Comparison of ENCODE assay signal across 18 cellular contexts in genomic region chr6:136181858-136182257, GRCh38.
DNase-seq lines count a peak whose midpoint lies in the region; ATAC-seq and TF ChIP-seq lines count a peak whose summit lies in the region.
"Had no signal": no experiment of that assay in that cellular context is flagged by ENCODE, and none has a peak within 500 bp of the region (broad histone marks: within the 10 kb centered on the region; RNA-seq: fewer than 3 reads in every experiment).

No MANE protein-coding gene starts in this region.

- no peak overlapping the region for H3K4me3 Mint-ChIP-seq in CD14-positive monocyte
- H3K4me3 Mint-ChIP-seq: CD4-positive, alpha-beta memory T cell had no signal

- peak; percentile 39 for ATAC-seq in Right ventricle myocardium inferior
- ATAC-seq: K562, SK-N-SH treated with all-trans-retinoic acid at 6 μM for 48 hours had no signal

- no peaks in the 10 kb centered on the region for H3K36me3 ChIP-seq in parathyroid adenoma (ENCODE audit: control insufficient read depth, insufficient read depth, low read length)
- H3K36me3 ChIP-seq: BE2C, Peyer's patch had no signal

- H3K4me2 ChIP-seq in parathyroid adenoma (ENCODE audit: low read length): peak overlapping the region; percentile 45

- intact Hi-C loops in Right ventricle myocardium inferior (cut with DNase I) (no loop called here), cardiac septum (cut with DNase I) (no loop called here), CD14-positive monocyte (cut with micrococcal nuclease) (no loop called here)

- peaks cover 40% of the 10 kb centered on the region for H3K4me1 ChIP-seq in parathyroid adenoma
- H3K4me1 ChIP-seq: BE2C, Peyer's patch had no signal

- no peaks in the 10 kb centered on the region for H3K9me3 ChIP-seq in parathyroid adenoma (ENCODE audit: control insufficient read depth, low read length)
- H3K9me3 ChIP-seq: BE2C, Peyer's patch had no signal

- peaks cover 7% of the 10 kb centered on the region for H3K4me1 Mint-ChIP-seq in CD14-positive monocyte

- H3K27ac ChIP-seq in parathyroid adenoma: peak overlapping the region; percentile 77
- H3K27ac ChIP-seq: Peyer's patch had no signal

- H3K27ac Mint-ChIP-seq in CD14-positive monocyte: no peak overlapping the region
- H3K27ac Mint-ChIP-seq: CD4-positive, alpha-beta memory T cell had no signal

- H3K9ac ChIP-seq in parathyroid adenoma: no peak overlapping the region

- no peaks in the 10 kb centered on the region for H3K27me3 ChIP-seq in parathyroid adenoma (ENCODE audit: control insufficient read depth, insufficient read depth, low read length)
- H3K27me3 ChIP-seq: BE2C, Peyer's patch had no signal

- DNase-seq in Right ventricle myocardium inferior (ENCODE audit: missing footprints) (no peak), cardiac septum (ENCODE audit: low spot score) (no peak), DMS53 treated with DMSO at 0.1 percent for 48 hours (lab: John Stamatoyannopoulos, UW; ENCODE audit: unreplicated experiment) (peak; percentile 20), SK-MEL-5 (ENCODE audit: low read depth, low spot score) (peak; percentile 54), COR-L47 (lab: John Stamatoyannopoulos, UW) (no peak), CD14-positive monocyte (ENCODE audit: low spot score) (no peak), C1 segment of cervical spinal cord (lab: John Stamatoyannopoulos, UW) (no peak)
- DNase-seq: BE2C; Calu3; CD4-positive, alpha-beta memory T cell; DND-41; NCI-H1105; NCI-H2227 treated with DMSO at 0.1 percent for 48 hours; NCI-H524 treated with DMSO at 0.1 percent for 48 hours; Peyer's patch had no signal

- peak overlapping the region; percentile 13 for H2AFZ ChIP-seq in parathyroid adenoma

- peaks cover 2% of the 10 kb centered on the region for H3K79me2 ChIP-seq in parathyroid adenoma

- in situ Hi-C loops in SK-MEL-5 (cut with HindIII; ENCODE audit: low pct_unique_long_range_greater_than_20kb, low sequenced_read_pairs): no loop called here

- peak overlapping the region; percentile 23 for H3K4me3 ChIP-seq in parathyroid adenoma (ENCODE audit: low read depth, low read length)
- H3K4me3 ChIP-seq: K562, Peyer's patch had no signal

- H3K36me3 Mint-ChIP-seq in CD14-positive monocyte: no peaks in the 10 kb centered on the region
- H3K36me3 Mint-ChIP-seq: CD4-positive, alpha-beta memory T cell had no signal

- TF ChIP-seq CTCF in parathyroid adenoma (IDR thresholded peaks at IDR 0.05) (no peak), CD14-positive monocyte (IDR thresholded peaks at IDR 0.05) (no peak)

- H3K27me3 Mint-ChIP-seq in CD14-positive monocyte (ENCODE audit: low read depth in 3 of 3): peaks cover 0 to 3% (median 1%) of the 10 kb centered on the region in 3 donors

- H3K9me3 Mint-ChIP-seq in CD14-positive monocyte: no peaks in the 10 kb centered on the region

Comparison
In these comparisons a context has a peak if more than half of its experiments do, and no peak if none do; other contexts are left out.
1. DNase-seq: peak in DMS53 treated with DMSO at 0.1 percent for 48 hours (single experiment) and SK-MEL-5 (single experiment); none in Right ventricle myocardium inferior (single experiment), cardiac septum (single experiment), COR-L47 (single experiment), CD14-positive monocyte (single experiment) and C1 segment of cervical spinal cord (0 of 14).